26 cellular contexts compared by ENCODE assay signal in genomic region chr5:132666310-132667123, GRCh38. TPM values are rescaled to one million over a fixed set of nuclear protein-coding genes. Genes with fewer than 3 reads are reported as not detected.
"Had no signal": no experiment of that assay in that cellular context is flagged by ENCODE, and none has a peak within 500 bp of the region (broad histone marks: within the 10 kb centered on the region; RNA-seq: fewer than 3 reads in every experiment).

No MANE protein-coding gene starts in this region.

- H3K27ac Mint-ChIP-seq: activated CD4-positive, alpha-beta memory T cell treated with anti-CD3 and anti-CD28 coated beads, Interleukin-2, amount 10 ng/mL, durations not matched to agents 7 days and 5 days; activated CD8-positive, alpha-beta memory T cell treated with anti-CD3 and anti-CD28 coated beads, Interleukin-2, amount 10 ng/mL, durations not matched to agents 7 days and 5 days; activated T-helper 17 cell treated with anti-CD3 and anti-CD28 coated beads, Interleukin-2, amount 50 U/mL, for 72 hours; progenitor cell of endocrine pancreas; type B pancreatic cell had no signal

- H3K9me3 Mint-ChIP-seq: activated CD4-positive, alpha-beta memory T cell treated with anti-CD3 and anti-CD28 coated beads, Interleukin-2, amount 10 ng/mL, durations not matched to agents 7 days and 5 days; activated T-helper 17 cell treated with anti-CD3 and anti-CD28 coated beads, Interleukin-2, amount 50 U/mL, for 72 hours; central memory CD8-positive, alpha-beta T cell; immature natural killer cell had no signal

- H3K36me3 ChIP-seq: esophagus muscularis mucosa, heart right ventricle, left ventricle myocardium inferior, right atrium auricular region, stomach had no signal

- H3K4me3 Mint-ChIP-seq: activated CD4-positive, alpha-beta memory T cell treated with anti-CD3 and anti-CD28 coated beads, Interleukin-2, amount 10 ng/mL, durations not matched to agents 7 days and 5 days; activated CD8-positive, alpha-beta memory T cell treated with anti-CD3 and anti-CD28 coated beads, Interleukin-2, amount 10 ng/mL, durations not matched to agents 7 days and 5 days; activated T-helper 17 cell treated with anti-CD3 and anti-CD28 coated beads, Interleukin-2, amount 50 U/mL, for 72 hours; central memory CD8-positive, alpha-beta T cell; immature natural killer cell; type B pancreatic cell had no signal

- H3K4me3 ChIP-seq: esophagus muscularis mucosa, heart right ventricle, left ventricle myocardium inferior, right atrium auricular region, stomach had no signal

- H3K9me3 ChIP-seq: esophagus muscularis mucosa, heart right ventricle, left ventricle myocardium inferior, right atrium auricular region, stomach had no signal

- ATAC-seq: activated CD8-positive, alpha-beta memory T cell treated with anti-CD3 and anti-CD28 coated beads, Interleukin-2, amount 10 ng/mL, durations not matched to agents 7 days and 5 days; activated T-helper 17 cell treated with anti-CD3 and anti-CD28 coated beads, Interleukin-2, amount 50 U/mL, for 72 hours; heart right ventricle had no signal

- H3K27ac ChIP-seq: esophagus muscularis mucosa, heart right ventricle, left ventricle myocardium inferior, right atrium auricular region, stomach had no signal

- H3K27me3 Mint-ChIP-seq: activated CD4-positive, alpha-beta memory T cell treated with anti-CD3 and anti-CD28 coated beads, Interleukin-2, amount 10 ng/mL, durations not matched to agents 7 days and 5 days; activated CD8-positive, alpha-beta memory T cell treated with anti-CD3 and anti-CD28 coated beads, Interleukin-2, amount 10 ng/mL, durations not matched to agents 7 days and 5 days; central memory CD8-positive, alpha-beta T cell had no signal

- H3K36me3 Mint-ChIP-seq: activated CD8-positive, alpha-beta memory T cell treated with anti-CD3 and anti-CD28 coated beads, Interleukin-2, amount 10 ng/mL, durations not matched to agents 7 days and 5 days; immature natural killer cell; type B pancreatic cell had no signal

- H3K4me1 ChIP-seq: esophagus muscularis mucosa, left ventricle myocardium inferior, right atrium auricular region had no signal

- DNase-seq: activated CD4-positive, alpha-beta memory T cell treated with anti-CD3 and anti-CD28 coated beads, Interleukin-2, amount 10 ng/mL, durations not matched to agents 7 days and 5 days; activated CD4-positive, alpha-beta T cell treated with anti-CD3 and anti-CD28 coated beads for 4 hours; activated CD8-positive, alpha-beta memory T cell treated with anti-CD3 and anti-CD28 coated beads, Interleukin-2, amount 10 ng/mL, durations not matched to agents 7 days and 5 days; activated naive CD4-positive, alpha-beta T cell treated with Interleukin-2 at 50 U/mL for 16 hours; aorta; cortex of kidney; effector CD4-positive, alpha-beta T cell; heart right ventricle; immature natural killer cell; kidney glomerular epithelial cell; left ventricle myocardium inferior; mammary epithelial cell; stimulated activated CD4-positive, alpha-beta T cell treated with anti-CD3 and anti-CD28 coated beads, Interleukin-15, amount 100 ng/mL, for 24 hours; stimulated activated CD4-positive, alpha-beta T cell treated with anti-CD3 and anti-CD28 coated beads, Interleukin-2, amount 100 ng/mL, for 48 hours; stomach had no signal

- H3K27me3 ChIP-seq: esophagus muscularis mucosa, right atrium auricular region, stomach had no signal

RNA-seq across cellular contexts. Expression of gene IL4, which starts 7.3 kb away (rescaled TPM):
- total RNA-seq: activated T-helper 17 cell treated with anti-CD3 and anti-CD28 coated beads, Interleukin-2, amount 50 U/mL, for 72 hours; aorta; esophagus muscularis mucosa; heart right ventricle; left ventricle myocardium inferior; mammary epithelial cell; myocyte; omental fat pad; progenitor cell of endocrine pancreas; right atrium auricular region; skeletal muscle tissue; stomach; temporal lobe had no signal
- polyA plus RNA-seq: aorta, heart right ventricle, immature natural killer cell, mammary epithelial cell, neural cell, stomach had no signal

RNA-seq across cellular contexts. Expression of gene IL13, which starts 8.5 kb away (rescaled TPM):
- total RNA-seq: aorta, esophagus muscularis mucosa, left ventricle myocardium inferior, mammary epithelial cell, myocyte, progenitor cell of endocrine pancreas, right atrium auricular region, skeletal muscle tissue, temporal lobe had no signal
- polyA plus RNA-seq: mammary epithelial cell, stomach had no signal
